In the genomic region with DNA sequence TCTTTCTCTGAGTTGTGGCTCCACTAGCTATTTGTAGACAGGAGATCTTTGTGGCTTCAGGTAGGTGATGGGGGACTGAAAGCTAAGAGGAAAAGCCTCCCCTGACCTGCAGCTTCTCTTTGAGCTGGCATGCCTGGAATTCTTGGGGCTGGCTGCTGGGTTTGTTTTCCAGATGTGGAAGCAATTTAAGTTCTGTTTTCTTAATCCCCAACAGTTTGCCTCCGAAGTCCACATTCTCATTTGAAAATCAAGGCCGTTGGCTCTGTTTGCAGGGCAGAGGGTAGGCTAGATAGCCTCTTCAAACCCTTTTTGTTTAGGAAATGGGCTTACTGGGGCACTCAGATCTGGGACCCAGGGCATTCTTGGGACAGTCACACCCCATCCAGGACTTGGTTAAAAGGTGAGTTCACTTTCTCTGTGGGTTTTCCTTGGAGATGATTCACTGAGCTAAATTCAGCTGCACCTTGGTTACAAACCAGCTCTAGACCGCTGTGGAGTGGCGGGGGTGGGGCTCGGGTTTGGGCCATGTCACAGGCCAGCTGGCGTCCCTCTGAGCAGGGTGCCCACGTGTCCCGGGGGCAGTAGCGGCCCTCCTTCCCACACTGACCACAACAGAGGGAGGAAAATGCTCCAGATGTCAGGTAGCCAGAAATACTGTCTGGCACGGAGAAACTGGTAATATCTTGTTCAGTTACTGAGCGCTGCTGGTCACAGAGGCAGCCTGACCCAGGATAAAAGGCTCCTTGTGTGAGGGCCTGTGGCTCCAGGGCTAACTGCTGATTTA, we compare ENCODE assay signal across 8 cellular contexts.
DNase-seq lines count a peak whose midpoint lies in the region; ATAC-seq and TF ChIP-seq lines count a peak whose summit lies in the region.

No MANE protein-coding gene starts in this region.

- H3K27ac ChIP-seq in left lung (peak overlapping the region in 1 of 2 donors; percentile 23), upper lobe of left lung (peak overlapping the region in 1 of 4 donors; percentile 18)

- H3K27me3 ChIP-seq in left lung (no peaks in the 10 kb centered on the region), upper lobe of left lung (no peaks in the 10 kb centered on the region)

- H3K9me3 Mint-ChIP-seq in activated T-cell treated with anti-CD3 and anti-CD28 coated beads, Interleukin-2, amount 50 U/mL, for 24 hours: no peaks in the 10 kb centered on the region
- no peaks in the 10 kb centered on the region for H3K9me3 Mint-ChIP-seq in MCF 10A (ENCODE audit: unreplicated experiment)

- no peaks in the 10 kb centered on the region for H3K27me3 Mint-ChIP-seq in activated T-cell treated with anti-CD3 and anti-CD28 coated beads, Interleukin-2, amount 50 U/mL, for 24 hours
- no peaks in the 10 kb centered on the region for H3K27me3 Mint-ChIP-seq in MCF 10A (ENCODE audit: insufficient read depth, unreplicated experiment)

- no peak for TF ChIP-seq POLR2A in upper lobe of left lung (IDR thresholded peaks at IDR 0.05)
- TF ChIP-seq POLR2A in lower leg skin (IDR thresholded peaks at IDR 0.05): no peak

- H3K4me1 Mint-ChIP-seq in activated T-cell treated with anti-CD3 and anti-CD28 coated beads, Interleukin-2, amount 50 U/mL, for 24 hours (ENCODE audit: low read depth): peaks cover 73% of the 10 kb centered on the region
- H3K4me1 Mint-ChIP-seq in MCF 10A (ENCODE audit: insufficient read depth, unreplicated experiment): no peaks in the 10 kb centered on the region

- H3K36me3 Mint-ChIP-seq in activated T-cell treated with anti-CD3 and anti-CD28 coated beads, Interleukin-2, amount 50 U/mL, for 24 hours (ENCODE audit: low read depth): peaks cover under 1% of the 10 kb centered on the region
- H3K36me3 Mint-ChIP-seq in MCF 10A (ENCODE audit: insufficient read depth, unreplicated experiment): no peaks in the 10 kb centered on the region

- WGBS in upper lobe of left lung, 2 donors: 28 to 41% methylated on average over 4 to 9 of the region's 11 CpGs
- 15 to 35% methylated on average over 9 to 10 of the region's 11 CpGs for WGBS in lower leg skin, 2 donors

- H3K4me3 ChIP-seq in left lung (no peak overlapping the region), upper lobe of left lung (no peak overlapping the region), lower leg skin (ENCODE audit: low read depth, poor library complexity, severe bottlenecking) (no peak overlapping the region)

- TF ChIP-seq CTCF in MCF 10A (IDR thresholded peaks at IDR 0.05; ENCODE audit: unreplicated experiment) (no peak), left lung (IDR thresholded peaks at IDR 0.05) (no peak), upper lobe of left lung (IDR thresholded peaks at IDR 0.05) (no peak), lower leg skin (IDR thresholded peaks at IDR 0.05) (no peak)

- no peaks in the 10 kb centered on the region for H3K9me3 ChIP-seq in left lung
- H3K9me3 ChIP-seq in upper lobe of left lung: no peaks in the 10 kb centered on the region

- POLR2A ChIA-PET in MCF 10A (lab: Yijun Ruan, JAX): interaction anchor here (0.6 to 2.1 kb wide), 4 partner anchors 9 to 61 kb away, joined by 3 to 22 read pairs (median 4); no protein-coding TSS in a partner anchor

- H3K4me3 Mint-ChIP-seq in activated T-cell treated with anti-CD3 and anti-CD28 coated beads, Interleukin-2, amount 50 U/mL, for 24 hours: peak overlapping the region; percentile 31
- no peak overlapping the region for H3K4me3 Mint-ChIP-seq in MCF 10A (ENCODE audit: unreplicated experiment)

- peak; percentile 58 for DNase-seq in activated T-cell treated with anti-CD3 and anti-CD28 coated beads, Interleukin-2, amount 50 U/mL, for 24 hours
- DNase-seq in activated T-cell treated with anti-CD3 and anti-CD28 coated beads for 4 hours (no peak), MCF 10A (ENCODE audit: unreplicated experiment) (peak; percentile 38), left lung (peak in 1 of 2 donors; percentile 67), upper lobe of left lung (peak; percentile 81 to 82), NOMO-1 treated with DMSO at 0.1 percent for 48 hours (lab: John Stamatoyannopoulos, UW; ENCODE audit: unreplicated experiment) (no peak), lower leg skin (ENCODE audit: low spot score in 2 of 2) (no peak), OCI-M2 (lab: John Stamatoyannopoulos, UW; ENCODE audit: unreplicated experiment) (no peak)

- TF ChIP-seq EP300 in upper lobe of left lung (IDR thresholded peaks at IDR 0.05): no peak

- intact Hi-C loops in MCF 10A (cut with micrococcal nuclease) (no loop called here), left lung (cut with DNase I) (no loop called here), lower leg skin (cut with DNase I; ENCODE audit: low total_unique reads) (no loop called here)

- H3K4me1 ChIP-seq in left lung (peaks cover 1 to 22% of the 10 kb centered on the region in 2 donors), upper lobe of left lung (peaks cover 0 to 14% (median 12%) of the 10 kb centered on the region in 4 donors)

- BruUV-seq in MCF 10A (replicated peaks; lab: Mats Ljungman, UMichigan): no TSS peak

- ATAC-seq in left lung: peak; percentile 93
- ATAC-seq in upper lobe of left lung (ENCODE audit: low FRiP score in 2 of 2): peak; percentile 60 to 72

- peak overlapping the region; percentile 76 for H3K27ac Mint-ChIP-seq in activated T-cell treated with anti-CD3 and anti-CD28 coated beads, Interleukin-2, amount 50 U/mL, for 24 hours
- no peak overlapping the region for H3K27ac Mint-ChIP-seq in MCF 10A (ENCODE audit: low read depth, unreplicated experiment)

- CTCF ChIA-PET in MCF 10A (lab: Yijun Ruan, JAX): interaction anchor here (0.7 to 2.8 kb wide), 8 partner anchors 11 to 343 kb away, joined by 3 to 14 read pairs (median 5); no protein-coding TSS in a partner anchor

- no peaks in the 10 kb centered on the region for H3K36me3 ChIP-seq in left lung
- H3K36me3 ChIP-seq in upper lobe of left lung: no peaks in the 10 kb centered on the region

Comparison
In these comparisons a context has a peak if more than half of its experiments do, and no peak if none do; other contexts are left out.
1. DNase-seq: peak in activated T-cell treated with anti-CD3 and anti-CD28 coated beads, Interleukin-2, amount 50 U/mL, for 24 hours (single experiment), MCF 10A (single experiment) and upper lobe of left lung (2 of 2); none in activated T-cell treated with anti-CD3 and anti-CD28 coated beads for 4 hours (single experiment), NOMO-1 treated with DMSO at 0.1 percent for 48 hours (single experiment), lower leg skin (0 of 2) and OCI-M2 (single experiment).